ENCODE assay signal across 31 cellular contexts in the genomic region with DNA sequence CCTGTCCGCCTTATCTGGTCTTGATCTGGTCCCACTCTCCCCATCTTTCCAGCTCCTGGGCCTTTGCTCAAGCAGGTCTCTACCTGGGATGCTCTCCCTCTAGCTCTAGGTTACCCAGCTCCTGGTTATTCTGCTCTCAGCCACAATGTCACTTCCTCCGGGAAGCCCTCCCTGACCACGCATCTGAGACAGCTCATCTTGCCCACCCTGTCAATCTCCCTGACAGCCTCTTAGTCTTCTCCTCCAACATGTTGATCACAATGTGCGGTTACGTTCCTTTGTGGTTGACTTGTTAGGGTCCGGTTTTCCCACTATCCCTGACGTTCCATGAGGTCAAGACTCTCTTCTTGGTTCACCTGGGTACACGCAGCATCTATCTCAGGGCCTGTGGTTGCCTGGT. TPM values are rescaled to one million over a fixed set of nuclear protein-coding genes. Genes with fewer than 3 reads are reported as not detected.
"Had no signal": no experiment of that assay in that cellular context is flagged by ENCODE, and none has a peak within 500 bp of the region (broad histone marks: within the 10 kb centered on the region; RNA-seq: fewer than 3 reads in every experiment).

No MANE protein-coding gene starts in this region.

- H3K27ac Mint-ChIP-seq: activated CD4-positive, alpha-beta memory T cell treated with anti-CD3 and anti-CD28 coated beads for 36 hours; activated CD4-positive, alpha-beta T cell treated with anti-CD3 and anti-CD28 coated beads for 36 hours; activated CD4-positive, alpha-beta T cell treated with anti-CD3 and anti-CD28 coated beads, Interleukin-2, amount 10 ng/mL, durations not matched to agents 24 days and 14 days; activated CD8-positive, alpha-beta memory T cell treated with anti-CD3 and anti-CD28 coated beads, Interleukin-2, amount 10 ng/mL, durations not matched to agents 7 days and 5 days; activated CD8-positive, alpha-beta T cell treated with anti-CD3 and anti-CD28 coated beads, Interleukin-2, amount 10 ng/mL, durations not matched to agents 7 days and 5 days; activated naive CD8-positive, alpha-beta T cell treated with anti-CD3 and anti-CD28 coated beads for 36 hours; activated naive CD8-positive, alpha-beta T cell treated with anti-CD3 and anti-CD28 coated beads, Interleukin-2, amount 50 U/mL, for 24 hours; activated T-cell treated with anti-CD3 and anti-CD28 coated beads, Interleukin-2, amount 50 U/mL, for 24 hours; activated T-cell treated with anti-CD3 and anti-CD28 coated beads, Interleukin-2, amount 50 U/mL, for 72 hours had no signal

- H3K36me3 ChIP-seq: adrenal gland, colonic mucosa, esophagus squamous epithelium, gastroesophageal sphincter had no signal

- H3K4me1 ChIP-seq: adrenal gland, body of pancreas, colonic mucosa, esophagus squamous epithelium, gastroesophageal sphincter had no signal

- H3K4me3 Mint-ChIP-seq: activated CD4-positive, alpha-beta memory T cell treated with anti-CD3 and anti-CD28 coated beads for 36 hours; activated CD4-positive, alpha-beta T cell treated with anti-CD3 and anti-CD28 coated beads for 36 hours; activated CD4-positive, alpha-beta T cell treated with anti-CD3 and anti-CD28 coated beads, Interleukin-2, amount 10 ng/mL, durations not matched to agents 24 days and 14 days; activated CD8-positive, alpha-beta memory T cell treated with anti-CD3 and anti-CD28 coated beads, Interleukin-2, amount 10 ng/mL, durations not matched to agents 7 days and 5 days; activated CD8-positive, alpha-beta T cell treated with anti-CD3 and anti-CD28 coated beads, Interleukin-2, amount 10 ng/mL, durations not matched to agents 7 days and 5 days; activated naive CD8-positive, alpha-beta T cell treated with anti-CD3 and anti-CD28 coated beads for 36 hours; activated naive CD8-positive, alpha-beta T cell treated with anti-CD3 and anti-CD28 coated beads, Interleukin-2, amount 50 U/mL, for 24 hours; activated T-cell treated with anti-CD3 and anti-CD28 coated beads, Interleukin-2, amount 50 U/mL, for 24 hours; activated T-cell treated with anti-CD3 and anti-CD28 coated beads, Interleukin-2, amount 50 U/mL, for 72 hours had no signal

- H3K27me3 Mint-ChIP-seq: activated naive CD8-positive, alpha-beta T cell treated with anti-CD3 and anti-CD28 coated beads for 36 hours had no signal

- ATAC-seq: activated CD4-positive, alpha-beta T cell treated with anti-CD3 and anti-CD28 coated beads for 36 hours; activated CD8-positive, alpha-beta memory T cell treated with anti-CD3 and anti-CD28 coated beads, Interleukin-2, amount 10 ng/mL, durations not matched to agents 7 days and 5 days; activated naive CD8-positive, alpha-beta T cell treated with anti-CD3 and anti-CD28 coated beads, Interleukin-2, amount 50 U/mL, for 24 hours; activated T-cell treated with anti-CD3 and anti-CD28 coated beads, Interleukin-2, amount 50 U/mL, for 72 hours; body of pancreas; gastroesophageal sphincter had no signal

- H3K9me3 Mint-ChIP-seq: activated CD4-positive, alpha-beta memory T cell treated with anti-CD3 and anti-CD28 coated beads for 36 hours; activated CD4-positive, alpha-beta T cell treated with anti-CD3 and anti-CD28 coated beads, Interleukin-2, amount 10 ng/mL, durations not matched to agents 24 days and 14 days; activated naive CD8-positive, alpha-beta T cell treated with anti-CD3 and anti-CD28 coated beads for 36 hours; activated naive CD8-positive, alpha-beta T cell treated with anti-CD3 and anti-CD28 coated beads, Interleukin-2, amount 50 U/mL, for 24 hours; activated T-cell treated with anti-CD3 and anti-CD28 coated beads, Interleukin-2, amount 50 U/mL, for 24 hours; activated T-cell treated with anti-CD3 and anti-CD28 coated beads, Interleukin-2, amount 50 U/mL, for 72 hours had no signal

- DNase-seq: activated CD4-positive, alpha-beta memory T cell treated with anti-CD3 and anti-CD28 coated beads for 36 hours; activated CD4-positive, alpha-beta T cell treated with anti-CD3 and anti-CD28 coated beads for 36 hours; activated CD4-positive, alpha-beta T cell treated with anti-CD3 and anti-CD28 coated beads, Interleukin-2, amount 10 ng/mL, durations not matched to agents 24 days and 14 days; activated CD4-positive, CD25-positive, alpha-beta regulatory T cell; activated CD4-positive, CD25-positive, alpha-beta regulatory T cell treated with anti-CD3 and anti-CD28 coated beads, Interleukin-2, amount 50 U/mL, for 72 hours; activated CD8-positive, alpha-beta memory T cell treated with anti-CD3 and anti-CD28 coated beads, Interleukin-2, amount 10 ng/mL, durations not matched to agents 7 days and 5 days; activated CD8-positive, alpha-beta memory T cell treated with anti-CD3 and anti-CD28 coated beads, Interleukin-2, amount 50 U/mL, for 4 hours; activated CD8-positive, alpha-beta T cell treated with anti-CD3 and anti-CD28 coated beads, Interleukin-2, amount 10 ng/mL, durations not matched to agents 7 days and 5 days; activated gamma-delta T cell; activated naive CD4-positive, alpha-beta T cell; activated naive CD4-positive, alpha-beta T cell treated with anti-CD3 and anti-CD28 coated beads, Interleukin-2, amount 50 U/mL, for 16 hours; activated naive CD8-positive, alpha-beta T cell treated with anti-CD3 and anti-CD28 coated beads for 36 hours; activated naive CD8-positive, alpha-beta T cell treated with anti-CD3 and anti-CD28 coated beads, Interleukin-2, amount 50 U/mL, for 24 hours; activated T-cell treated with anti-CD3 and anti-CD28 coated beads, Interleukin-2, amount 50 U/mL, for 24 hours; activated T-cell treated with anti-CD3 and anti-CD28 coated beads, Interleukin-2, amount 50 U/mL, for 72 hours; adrenal gland; body of pancreas; caudate nucleus; cerebellar nuclear complex; colonic mucosa; effector CD8-positive, alpha-beta T cell; esophagus squamous epithelium; foreskin melanocyte; T-helper 1 cell; T-helper 2 cell had no signal

- FAIRE-seq: endometrium, endothelial cell of umbilical vein had no signal

- H3K9me3 ChIP-seq: adrenal gland, body of pancreas, colonic mucosa, esophagus squamous epithelium, gastroesophageal sphincter had no signal

- H3K4me1 Mint-ChIP-seq: activated CD4-positive, alpha-beta T cell treated with anti-CD3 and anti-CD28 coated beads for 36 hours; activated CD4-positive, alpha-beta T cell treated with anti-CD3 and anti-CD28 coated beads, Interleukin-2, amount 10 ng/mL, durations not matched to agents 24 days and 14 days; activated CD8-positive, alpha-beta memory T cell treated with anti-CD3 and anti-CD28 coated beads, Interleukin-2, amount 10 ng/mL, durations not matched to agents 7 days and 5 days; activated naive CD8-positive, alpha-beta T cell treated with anti-CD3 and anti-CD28 coated beads for 36 hours; activated naive CD8-positive, alpha-beta T cell treated with anti-CD3 and anti-CD28 coated beads, Interleukin-2, amount 50 U/mL, for 24 hours had no signal

- H3K36me3 Mint-ChIP-seq: activated CD4-positive, alpha-beta memory T cell treated with anti-CD3 and anti-CD28 coated beads for 36 hours; activated CD8-positive, alpha-beta memory T cell treated with anti-CD3 and anti-CD28 coated beads, Interleukin-2, amount 10 ng/mL, durations not matched to agents 7 days and 5 days; activated naive CD8-positive, alpha-beta T cell treated with anti-CD3 and anti-CD28 coated beads for 36 hours had no signal

- H3K4me3 ChIP-seq: adrenal gland, body of pancreas, colonic mucosa, esophagus squamous epithelium, gastroesophageal sphincter had no signal

- H3K27me3 ChIP-seq: body of pancreas, colonic mucosa had no signal

- H3K27ac ChIP-seq: adrenal gland, body of pancreas, colonic mucosa, epithelial cell of prostate, esophagus squamous epithelium, gastroesophageal sphincter had no signal

RNA-seq across cellular contexts. Expression of a gene that starts 55.6 kb away (rescaled TPM):
- total RNA-seq: endothelial cell of umbilical vein, glomerular endothelial cell had no signal
- polyA plus RNA-seq: fibroblast of lung had no signal
